Comparison of ENCODE assay signal across 10 cellular contexts in the genomic region with DNA sequence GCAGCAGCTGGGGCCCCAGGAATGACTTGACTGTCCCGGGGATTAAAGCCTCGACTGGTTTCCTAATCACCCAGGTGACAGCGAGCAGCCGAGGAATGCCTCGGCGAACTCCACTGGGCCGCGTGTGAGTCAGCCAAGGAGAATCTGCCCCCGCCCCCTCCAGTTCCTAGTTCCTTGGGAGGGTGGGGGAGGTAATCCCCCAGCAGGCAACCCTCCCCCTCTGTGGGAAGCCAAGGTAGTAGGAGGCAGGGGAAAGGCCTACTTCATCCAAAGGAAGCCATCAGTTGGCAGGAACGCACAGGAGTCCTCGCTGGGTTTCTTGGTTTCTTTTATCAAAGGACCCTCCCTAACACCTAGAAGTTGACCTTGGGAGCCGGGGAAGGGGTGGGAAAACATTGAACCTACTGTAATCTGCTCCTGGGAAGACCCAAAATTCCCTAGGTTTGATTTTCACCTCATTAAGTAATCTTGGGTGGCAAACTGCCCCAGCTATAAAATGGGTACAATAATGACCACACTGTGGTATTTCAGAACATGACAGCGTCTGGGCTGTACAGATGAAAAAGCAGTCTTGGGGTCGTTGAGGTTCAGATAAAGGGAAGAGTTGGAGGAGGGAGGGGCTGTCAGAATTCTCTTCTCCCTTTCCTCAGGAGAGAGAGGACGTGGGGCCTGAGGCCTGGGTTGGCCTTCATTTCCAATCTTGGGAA. TPM values are rescaled to one million over a fixed set of nuclear protein-coding genes. Genes with fewer than 3 reads are reported as not detected.
A peak's percentile ranks its signal among the peaks of the same experiment; 100 is the strongest.
DNase-seq lines count a peak whose midpoint lies in the region; ATAC-seq, FAIRE-seq and TF ChIP-seq lines count a peak whose summit lies in the region.
"Had no signal": no experiment of that assay in that cellular context is flagged by ENCODE, and none has a peak within 500 bp of the region (broad histone marks: within the 10 kb centered on the region; RNA-seq: fewer than 3 reads in every experiment).

No MANE protein-coding gene starts in this region.

- DNase-seq in Caki2 (ENCODE audit: low read depth) = peak; percentile 88
- DNase-seq in RCC 7860 (ENCODE audit: low spot score) = peak; percentile 92
- DNase-seq in omental fat pad (ENCODE audit: low spot score) = no peak
- DNase-seq in SIG-M5 treated with dmso at 0.1 percent for 504 hours (lab: John Stamatoyannopoulos, UW; ENCODE audit: unreplicated experiment) = no peak
- DNase-seq in NCI-H1930 (lab: John Stamatoyannopoulos, UW) = no peak
- DNase-seq: activated T-cell treated with anti-CD3 and anti-CD28 coated beads, Interleukin-2, amount 50 U/mL, for 48 hours; stimulated activated CD4-positive, alpha-beta T cell treated with anti-CD3 and anti-CD28 coated beads, Interleukin-2, amount 100 ng/mL, for 48 hours had no signal

- ATAC-seq in esophagus mucosa (peak; percentile 41), omental fat pad (ENCODE audit: low FRiP score) (peak; percentile 77), HG03521 (IDR thresholded peaks at IDR 0.05; ENCODE audit: unreplicated experiment) (no peak), GM19467 (IDR thresholded peaks at IDR 0.05; ENCODE audit: unreplicated experiment) (no peak)

- no peak for TF ChIP-seq CTCF in omental fat pad (IDR thresholded peaks at IDR 0.05)

- in situ Hi-C loops in Caki2 (cut with HindIII; ENCODE audit: low pct_unique_long_range_greater_than_20kb, low sequenced_read_pairs) = no loop called here

- peak; percentile 90 for FAIRE-seq in RCC 7860 (lab: Jason Lieb, UNC)

RNA-seq across cellular contexts. Expression of a gene that starts 1.4 kb away (rescaled TPM):
- 5.2 and 7.7 TPM in 2 replicates for total RNA-seq in Caki2 (2014; rRNA removed; shearing (Covaris generic); ENCODE audit: low replicate concordance)
- total RNA-seq in esophagus mucosa = 51.3 TPM
- total RNA-seq in omental fat pad = 10 to 100 TPM in 2 of 4 donors, 1 to 10 TPM in 2; 2.4 to 16.1 (median 10.4) TPM

RNA-seq across cellular contexts. Expression of a gene that starts 17.7 kb away (rescaled TPM):
- 177 and 245 TPM in 2 replicates for total RNA-seq in Caki2 (2014; rRNA removed; shearing (Covaris generic); ENCODE audit: low replicate concordance)
- total RNA-seq in esophagus mucosa (75.0 TPM), omental fat pad (10 to 100 TPM in 3 of 4 donors, 1 to 10 TPM in 1; 7.1 to 24.6 (median 15.2) TPM)

RNA-seq across cellular contexts. Expression of a gene that starts 50.9 kb away (rescaled TPM):
- 0.61 and 0.96 TPM in 2 replicates for total RNA-seq in Caki2 (2014; rRNA removed; shearing (Covaris generic); ENCODE audit: low replicate concordance)
- total RNA-seq in esophagus mucosa = 16.5 TPM
- under 1 TPM in 2 of 4 donors, not detected in 2; 0.28 to 0.50 TPM for total RNA-seq in omental fat pad

Comparison
In these comparisons a context has a peak if more than half of its experiments do, and no peak if none do; other contexts are left out.
1. DNase-seq: peak in Caki2 (single experiment) and RCC 7860 (single experiment); none in omental fat pad (single experiment), SIG-M5 treated with dmso at 0.1 percent for 504 hours (single experiment) and NCI-H1930 (0 of 2).
2. ATAC-seq: peak in esophagus mucosa (single experiment) and omental fat pad (single experiment); none in HG03521 (single experiment) and GM19467 (single experiment).